In the genomic region with DNA sequence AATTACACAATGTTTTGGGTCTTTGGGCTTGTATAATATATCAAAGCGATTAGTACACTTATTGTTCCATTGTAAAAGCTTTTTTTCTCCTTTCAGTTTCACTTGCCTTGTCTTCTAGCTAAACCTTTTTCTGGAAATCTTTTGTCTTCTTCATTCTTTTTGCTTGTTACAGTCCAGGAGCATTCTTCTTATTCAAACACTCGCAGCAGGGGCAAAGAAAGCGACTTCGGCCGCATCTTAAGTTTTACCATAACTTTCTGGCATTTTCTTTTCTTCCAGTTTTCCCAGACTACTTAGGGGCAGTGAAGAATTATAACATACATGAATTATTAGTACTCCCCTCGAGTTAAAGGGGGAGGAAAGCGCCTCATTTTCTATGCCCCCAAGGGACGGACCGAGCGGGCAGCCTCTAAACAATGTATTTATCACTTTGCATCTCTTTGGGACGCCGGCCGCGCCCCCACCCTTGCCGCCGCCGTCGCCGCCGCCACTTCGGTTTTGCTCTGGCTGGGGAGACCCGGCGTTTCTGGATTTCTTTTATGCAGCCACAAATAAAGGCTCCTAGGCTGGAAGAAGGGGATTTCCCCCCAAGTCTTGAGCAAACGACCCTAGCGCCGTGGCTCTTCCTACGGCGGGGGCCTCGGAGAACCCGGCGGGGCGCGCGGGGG, we compare ENCODE assay signal across 10 cellular contexts. TPM values are rescaled to one million over a fixed set of nuclear protein-coding genes. Genes with fewer than 3 reads are reported as not detected.
DNase-seq lines count a peak whose midpoint lies in the region; ATAC-seq, FAIRE-seq and TF ChIP-seq lines count a peak whose summit lies in the region.
"Had no signal": no experiment of that assay in that cellular context is flagged by ENCODE, and none has a peak within 500 bp of the region (broad histone marks: within the 10 kb centered on the region; RNA-seq: fewer than 3 reads in every experiment).

No MANE protein-coding gene starts in this region.

- no peak overlapping the region for H3K4me2 ChIP-seq in HepG2 (ENCODE audit: low read depth, low read length)

- BruUV-seq in HepG2 (replicated peaks; lab: Mats Ljungman, UMichigan), result no TSS peak

- CTCF ChIA-PET in HepG2 (lab: Yijun Ruan, JAX; ENCODE audit: low intra/inter-chr PET ratio, low total read pairs), result no interaction called here

- no peaks in the 10 kb centered on the region for H3K79me2 ChIP-seq in HepG2 (ENCODE audit: insufficient read depth, low read length)

- no peak for TF ChIP-seq EP300 in HepG2 (IDR thresholded peaks at IDR 0.05; ENCODE audit: low read depth in 2 of 2, low read length in 2 of 2)
- TF ChIP-seq EP300 in HepG2 (CRISPR knock-in tag; IDR thresholded peaks at IDR 0.05; ENCODE audit: borderline replicate concordance), result no peak

- POLR2A ChIA-PET in HepG2 (lab: Yijun Ruan, JAX), result no interaction called here

- H3K27ac ChIP-seq in liver (ENCODE audit: low read depth in 1 of 2, low read length in 2 of 2), result no peak overlapping the region
- no peak overlapping the region for H3K27ac ChIP-seq in HepG2 (ENCODE audit: extremely low read length, insufficient read depth, low read length)

- in situ Hi-C loops in HepG2 (cut with HindIII; ENCODE audit: extremely low pct_ligation_motif_present, low pct_unique_long_range_greater_than_20kb) (no loop called here), astrocyte of the cerebellum (cut with HindIII; ENCODE audit: low sequenced_read_pairs) (no loop called here)

- FAIRE-seq in HepG2 (lab: Jason Lieb, UNC) (no peak), GM12891 (lab: Jason Lieb, UNC) (no peak)
- FAIRE-seq: bronchial epithelial cell had no signal

- ATAC-seq in HepG2 (no peak), HG03045 (IDR thresholded peaks at IDR 0.05; ENCODE audit: unreplicated experiment) (no peak), HG03139 (IDR thresholded peaks at IDR 0.05; ENCODE audit: unreplicated experiment) (no peak)

- no peak for DNase-seq in HepG2 (ENCODE audit: low spot score)
- DNase-seq in astrocyte of the cerebellum (ENCODE audit: low read depth), result no peak
- DNase-seq in GM12891 (ENCODE audit: insufficient read length, low spot score), result no peak
- no peak for DNase-seq in NCI-H226

- H3K9ac ChIP-seq in liver (ENCODE audit: low read depth in 1 of 2, low read length in 2 of 2) (no peak overlapping the region), HepG2 (ENCODE audit: insufficient read depth, low read depth, low read length) (no peak overlapping the region), mucosa of stomach (ENCODE audit: low read length) (peak overlapping the region; percentile 13)

- TF ChIP-seq RAD21 in liver (IDR thresholded peaks at IDR 0.05) (no peak), HepG2 (CRISPR knock-in tag; IDR thresholded peaks at IDR 0.05) (no peak)

- H3K4me1 ChIP-seq in liver (ENCODE audit: control insufficient read depth in 4 of 4, insufficient read depth in 4 of 4, low read length in 3 of 4) (peaks cover 7 to 17% (median 14%) of the 10 kb centered on the region in 4 donors), HepG2 (ENCODE audit: insufficient read depth, low read length) (no peaks in the 10 kb centered on the region), mucosa of stomach (ENCODE audit: control insufficient read depth, insufficient read depth, low read length) (peaks cover 6% of the 10 kb centered on the region)

- no peak overlapping the region for H2AFZ ChIP-seq in HepG2 (ENCODE audit: low read length)

- TF ChIP-seq POLR2A in HepG2 (IDR thresholded peaks at IDR 0.05; ENCODE audit: insufficient read depth in 1 of 2, low read depth in 2 of 2, low read length in 2 of 2) (no peak), GM12891 (IDR thresholded peaks at IDR 0.05; ENCODE audit: low read depth, low read length) (no peak)

- WGBS in liver, result 6% methylated on average over 34 of the region's 34 CpGs
- WGBS in HepG2 (ENCODE audit: low lambda C conversion rate), result 78% methylated on average over 34 of the region's 34 CpGs

- intact Hi-C loops in HepG2 (cut with micrococcal nuclease; ENCODE audit: unreplicated experiment), result no loop called here

- H3K4me3 ChIP-seq in liver (ENCODE audit: low read depth in 1 of 3, low read length in 3 of 3) (peak overlapping the region in 2 of 3 donors; percentile 48 to 64), HepG2 (replicated peaks in 1 of 3; ENCODE audit: insufficient read depth in 1 of 3, low read depth in 2 of 3, low read length in 3 of 3) (no peak overlapping the region), astrocyte of the cerebellum (ENCODE audit: low read depth, low read length) (peak overlapping the region; percentile 10), mucosa of stomach (ENCODE audit: low read length) (no peak overlapping the region)

- H3K9me3 ChIP-seq in liver (ENCODE audit: control insufficient read depth in 4 of 4, low read length in 3 of 4), result peaks cover 0 to 1% (median 0%) of the 10 kb centered on the region in 4 donors
- H3K9me3 ChIP-seq in HepG2 (ENCODE audit: low read length), result no peaks in the 10 kb centered on the region
- no peaks in the 10 kb centered on the region for H3K9me3 ChIP-seq in mucosa of stomach (ENCODE audit: control insufficient read depth, low read length)

- H4K20me1 ChIP-seq in HepG2 (ENCODE audit: insufficient read depth, low read length), result no peaks in the 10 kb centered on the region

- H3K27me3 ChIP-seq in liver (ENCODE audit: control insufficient read depth in 4 of 4, insufficient read depth in 4 of 4, low read length in 3 of 4), result peaks cover 5 to 16% (median 10%) of the 10 kb centered on the region in 4 donors
- peaks cover 2 to 21% of the 10 kb centered on the region in 2 experiments; a peak in 4 of 5 replicates for H3K27me3 ChIP-seq in HepG2 (ENCODE audit: control insufficient read depth in 1 of 2, insufficient read depth in 2 of 2, low read length in 2 of 2)
- peaks cover 95% of the 10 kb centered on the region for H3K27me3 ChIP-seq in mucosa of stomach (ENCODE audit: control insufficient read depth, insufficient read depth, low read length)

- no peak for TF ChIP-seq CTCF in liver (IDR thresholded peaks at IDR 0.05; ENCODE audit: low read depth, low read length, missing input control)
- TF ChIP-seq CTCF in HepG2 (CRISPR knock-in tag; IDR thresholded peaks at IDR 0.05), result no peak
- TF ChIP-seq CTCF in astrocyte of the cerebellum (IDR thresholded peaks at IDR 0.05; ENCODE audit: low read depth, low read length, missing control alignments), result no peak

- no peaks in the 10 kb centered on the region for H3K36me3 ChIP-seq in liver (ENCODE audit: control insufficient read depth in 4 of 4, insufficient read depth in 3 of 4, low read depth in 1 of 4, low read length in 3 of 4)
- no peaks in the 10 kb centered on the region for H3K36me3 ChIP-seq in HepG2 (replicated peaks in 1 of 2; ENCODE audit: control insufficient read depth in 1 of 2, insufficient read depth in 2 of 2, low read length in 2 of 2)
- H3K36me3 ChIP-seq in mucosa of stomach (ENCODE audit: control insufficient read depth, insufficient read depth, low read length), result no peaks in the 10 kb centered on the region

RNA-seq across cellular contexts. Expression of gene NEUROG1, which starts 7.5 kb away (rescaled TPM):
- total RNA-seq in liver (not detected), HepG2 (2016; rRNA removed; fragmentation: Illumina TruSeq; extraction: Trizol) (not detected in 2 replicates)
- polyA plus RNA-seq in liver (not detected), HepG2 (2011; rRNA removed) (not detected in 2 replicates)
- not detected in 2 replicates for total RNA-seq in HepG2 (2016; cell fraction: cytosol; rRNA removed; fragmentation: Illumina TruSeq; extraction: Trizol; ENCODE audit: low read depth)
- not detected in 2 replicates for total RNA-seq in HepG2 (2016; cell fraction: insoluble cytoplasmic fraction; rRNA removed; fragmentation: Illumina TruSeq; extraction: Trizol)
- total RNA-seq in HepG2 (2016; cell fraction: membrane; rRNA removed; fragmentation: Illumina TruSeq; extraction: Trizol), result not detected in 2 replicates
- total RNA-seq in HepG2 (2016; cell fraction: nucleus; rRNA removed; fragmentation: Illumina TruSeq; extraction: Trizol), result not detected in 2 replicates
- not detected in 2 replicates for polyA plus RNA-seq in HepG2 (2011; cell fraction: cytosol; rRNA removed)
- polyA plus RNA-seq in HepG2 (2011; cell fraction: nucleus; rRNA removed), result not detected in 2 replicates
- polyA plus RNA-seq in HepG2 (2012), result not detected in 2 replicates
- not detected in 2 replicates for polyA plus RNA-seq in HepG2 (2016; cell fraction: cytosol; fragmentation: Illumina TruSeq; extraction: Trizol; ENCODE audit: low read depth)
- polyA plus RNA-seq in HepG2 (2016; cell fraction: insoluble cytoplasmic fraction; fragmentation: Illumina TruSeq; extraction: Trizol; ENCODE audit: low read depth), result not detected in 2 replicates
- not detected in 2 replicates for polyA plus RNA-seq in HepG2 (2016; cell fraction: membrane; fragmentation: Illumina TruSeq; extraction: Trizol; ENCODE audit: low read depth)
- not detected in 2 replicates for polyA plus RNA-seq in HepG2 (2016; cell fraction: nucleus; fragmentation: Illumina TruSeq; extraction: Trizol; ENCODE audit: insufficient read depth, low read depth)
- polyA minus RNA-seq in HepG2 (2011; rRNA and poly(A)+ RNA removed; ENCODE audit: low replicate concordance), result not detected in 2 replicates
- not detected in 2 replicates for polyA minus RNA-seq in HepG2 (2011; cell fraction: cytosol; rRNA and poly(A)+ RNA removed)
- not detected in 2 replicates for polyA minus RNA-seq in HepG2 (2011; cell fraction: nucleus; rRNA and poly(A)+ RNA removed)
- polyA plus RNA-seq in GM12891 (2012; ENCODE audit: low read depth, missing spikeins), result not detected
- total RNA-seq: bronchial epithelial cell, RPMI7951 had no signal

RNA-seq across cellular contexts. Expression of gene CXCL14, which starts 35.5 kb away (rescaled TPM):
- total RNA-seq in liver, result 1 to 10 TPM; 2.7 to 6.1 TPM
- 10 to 100 TPM; 10.4 to 13.7 TPM for polyA plus RNA-seq in liver
- total RNA-seq in HepG2 (2016; rRNA removed; fragmentation: Illumina TruSeq; extraction: Trizol), result not detected in 2 replicates
- total RNA-seq in HepG2 (2016; cell fraction: cytosol; rRNA removed; fragmentation: Illumina TruSeq; extraction: Trizol; ENCODE audit: low read depth), result not detected in 2 replicates
- not detected in 2 replicates for total RNA-seq in HepG2 (2016; cell fraction: insoluble cytoplasmic fraction; rRNA removed; fragmentation: Illumina TruSeq; extraction: Trizol)
- total RNA-seq in HepG2 (2016; cell fraction: membrane; rRNA removed; fragmentation: Illumina TruSeq; extraction: Trizol), result not detected in 2 replicates
- not detected in 2 replicates for total RNA-seq in HepG2 (2016; cell fraction: nucleus; rRNA removed; fragmentation: Illumina TruSeq; extraction: Trizol)
- not detected in 2 replicates for polyA plus RNA-seq in HepG2 (2011; rRNA removed)
- not detected in 2 replicates for polyA plus RNA-seq in HepG2 (2011; cell fraction: cytosol; rRNA removed)
- not detected in 2 replicates for polyA plus RNA-seq in HepG2 (2011; cell fraction: nucleus; rRNA removed)
- polyA plus RNA-seq in HepG2 (2012), result not detected in 2 replicates
- polyA plus RNA-seq in HepG2 (2016; cell fraction: cytosol; fragmentation: Illumina TruSeq; extraction: Trizol; ENCODE audit: low read depth), result not detected in 2 replicates
- polyA plus RNA-seq in HepG2 (2016; cell fraction: insoluble cytoplasmic fraction; fragmentation: Illumina TruSeq; extraction: Trizol; ENCODE audit: low read depth), result not detected in 2 replicates
- not detected in 2 replicates for polyA plus RNA-seq in HepG2 (2016; cell fraction: membrane; fragmentation: Illumina TruSeq; extraction: Trizol; ENCODE audit: low read depth)
- polyA plus RNA-seq in HepG2 (2016; cell fraction: nucleus; fragmentation: Illumina TruSeq; extraction: Trizol; ENCODE audit: insufficient read depth, low read depth), result not detected in 2 replicates
- not detected in 2 replicates for polyA minus RNA-seq in HepG2 (2011; rRNA and poly(A)+ RNA removed; ENCODE audit: low replicate concordance)
- not detected in 2 replicates for polyA minus RNA-seq in HepG2 (2011; cell fraction: cytosol; rRNA and poly(A)+ RNA removed)
- not detected in 2 replicates for polyA minus RNA-seq in HepG2 (2011; cell fraction: nucleus; rRNA and poly(A)+ RNA removed)
- 0.09 TPM for polyA plus RNA-seq in GM12891 (2012; ENCODE audit: low read depth, missing spikeins)
- total RNA-seq: RPMI7951 had no signal

Comparison
In these comparisons a context has a peak if more than half of its experiments do, and no peak if none do; other contexts are left out.
1. H3K4me3 ChIP-seq: peak in liver (2 of 3) and astrocyte of the cerebellum (single experiment); none in HepG2 (0 of 3) and mucosa of stomach (single experiment).